ENCODE assay signal across 1 cellular context in the genomic region with DNA sequence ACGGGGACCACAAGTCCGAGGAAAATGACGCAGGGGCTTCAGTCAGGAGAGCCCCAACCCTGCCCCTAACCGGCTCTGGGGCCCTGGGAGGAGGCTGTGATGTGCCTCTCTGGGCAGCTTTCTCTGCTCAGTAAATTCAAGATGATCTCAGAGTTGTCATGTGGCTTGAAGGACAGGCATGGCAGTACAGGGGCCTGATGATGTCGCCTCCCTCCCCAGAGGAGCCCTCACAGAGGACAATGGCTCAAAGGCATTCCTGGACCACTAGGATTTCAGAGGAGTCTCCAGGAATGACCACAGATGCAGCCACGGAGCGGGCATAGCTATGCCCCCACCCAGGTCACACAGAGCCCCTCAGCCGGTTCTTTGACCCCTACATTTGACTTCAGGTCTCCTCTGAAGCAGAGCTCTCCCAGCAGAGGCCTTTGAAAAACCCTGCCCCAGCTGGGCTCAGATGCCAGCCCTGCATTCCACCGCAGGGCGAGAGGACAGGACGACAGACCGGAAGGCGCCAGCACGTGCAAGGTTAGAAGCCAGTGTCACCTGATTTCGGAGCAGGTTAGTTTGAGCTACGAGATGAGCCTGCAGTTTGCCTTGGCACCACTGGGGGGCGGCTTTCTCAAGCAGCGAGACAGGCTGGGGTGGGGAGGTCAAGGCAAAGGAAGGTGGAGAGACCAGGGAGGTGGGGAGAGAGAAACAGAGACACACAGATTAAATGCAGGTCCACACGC.
A peak's percentile ranks its signal among the peaks of the same experiment; 100 is the strongest.
TF ChIP-seq lines count a peak whose summit lies in the region.

No MANE protein-coding gene starts in this region.

TF ChIP-seq in H1, 55 proteins besides CTCF, POLR2A, EP300 and RAD21 (continued from another document):
- TF ChIP-seq, protein P1, sequence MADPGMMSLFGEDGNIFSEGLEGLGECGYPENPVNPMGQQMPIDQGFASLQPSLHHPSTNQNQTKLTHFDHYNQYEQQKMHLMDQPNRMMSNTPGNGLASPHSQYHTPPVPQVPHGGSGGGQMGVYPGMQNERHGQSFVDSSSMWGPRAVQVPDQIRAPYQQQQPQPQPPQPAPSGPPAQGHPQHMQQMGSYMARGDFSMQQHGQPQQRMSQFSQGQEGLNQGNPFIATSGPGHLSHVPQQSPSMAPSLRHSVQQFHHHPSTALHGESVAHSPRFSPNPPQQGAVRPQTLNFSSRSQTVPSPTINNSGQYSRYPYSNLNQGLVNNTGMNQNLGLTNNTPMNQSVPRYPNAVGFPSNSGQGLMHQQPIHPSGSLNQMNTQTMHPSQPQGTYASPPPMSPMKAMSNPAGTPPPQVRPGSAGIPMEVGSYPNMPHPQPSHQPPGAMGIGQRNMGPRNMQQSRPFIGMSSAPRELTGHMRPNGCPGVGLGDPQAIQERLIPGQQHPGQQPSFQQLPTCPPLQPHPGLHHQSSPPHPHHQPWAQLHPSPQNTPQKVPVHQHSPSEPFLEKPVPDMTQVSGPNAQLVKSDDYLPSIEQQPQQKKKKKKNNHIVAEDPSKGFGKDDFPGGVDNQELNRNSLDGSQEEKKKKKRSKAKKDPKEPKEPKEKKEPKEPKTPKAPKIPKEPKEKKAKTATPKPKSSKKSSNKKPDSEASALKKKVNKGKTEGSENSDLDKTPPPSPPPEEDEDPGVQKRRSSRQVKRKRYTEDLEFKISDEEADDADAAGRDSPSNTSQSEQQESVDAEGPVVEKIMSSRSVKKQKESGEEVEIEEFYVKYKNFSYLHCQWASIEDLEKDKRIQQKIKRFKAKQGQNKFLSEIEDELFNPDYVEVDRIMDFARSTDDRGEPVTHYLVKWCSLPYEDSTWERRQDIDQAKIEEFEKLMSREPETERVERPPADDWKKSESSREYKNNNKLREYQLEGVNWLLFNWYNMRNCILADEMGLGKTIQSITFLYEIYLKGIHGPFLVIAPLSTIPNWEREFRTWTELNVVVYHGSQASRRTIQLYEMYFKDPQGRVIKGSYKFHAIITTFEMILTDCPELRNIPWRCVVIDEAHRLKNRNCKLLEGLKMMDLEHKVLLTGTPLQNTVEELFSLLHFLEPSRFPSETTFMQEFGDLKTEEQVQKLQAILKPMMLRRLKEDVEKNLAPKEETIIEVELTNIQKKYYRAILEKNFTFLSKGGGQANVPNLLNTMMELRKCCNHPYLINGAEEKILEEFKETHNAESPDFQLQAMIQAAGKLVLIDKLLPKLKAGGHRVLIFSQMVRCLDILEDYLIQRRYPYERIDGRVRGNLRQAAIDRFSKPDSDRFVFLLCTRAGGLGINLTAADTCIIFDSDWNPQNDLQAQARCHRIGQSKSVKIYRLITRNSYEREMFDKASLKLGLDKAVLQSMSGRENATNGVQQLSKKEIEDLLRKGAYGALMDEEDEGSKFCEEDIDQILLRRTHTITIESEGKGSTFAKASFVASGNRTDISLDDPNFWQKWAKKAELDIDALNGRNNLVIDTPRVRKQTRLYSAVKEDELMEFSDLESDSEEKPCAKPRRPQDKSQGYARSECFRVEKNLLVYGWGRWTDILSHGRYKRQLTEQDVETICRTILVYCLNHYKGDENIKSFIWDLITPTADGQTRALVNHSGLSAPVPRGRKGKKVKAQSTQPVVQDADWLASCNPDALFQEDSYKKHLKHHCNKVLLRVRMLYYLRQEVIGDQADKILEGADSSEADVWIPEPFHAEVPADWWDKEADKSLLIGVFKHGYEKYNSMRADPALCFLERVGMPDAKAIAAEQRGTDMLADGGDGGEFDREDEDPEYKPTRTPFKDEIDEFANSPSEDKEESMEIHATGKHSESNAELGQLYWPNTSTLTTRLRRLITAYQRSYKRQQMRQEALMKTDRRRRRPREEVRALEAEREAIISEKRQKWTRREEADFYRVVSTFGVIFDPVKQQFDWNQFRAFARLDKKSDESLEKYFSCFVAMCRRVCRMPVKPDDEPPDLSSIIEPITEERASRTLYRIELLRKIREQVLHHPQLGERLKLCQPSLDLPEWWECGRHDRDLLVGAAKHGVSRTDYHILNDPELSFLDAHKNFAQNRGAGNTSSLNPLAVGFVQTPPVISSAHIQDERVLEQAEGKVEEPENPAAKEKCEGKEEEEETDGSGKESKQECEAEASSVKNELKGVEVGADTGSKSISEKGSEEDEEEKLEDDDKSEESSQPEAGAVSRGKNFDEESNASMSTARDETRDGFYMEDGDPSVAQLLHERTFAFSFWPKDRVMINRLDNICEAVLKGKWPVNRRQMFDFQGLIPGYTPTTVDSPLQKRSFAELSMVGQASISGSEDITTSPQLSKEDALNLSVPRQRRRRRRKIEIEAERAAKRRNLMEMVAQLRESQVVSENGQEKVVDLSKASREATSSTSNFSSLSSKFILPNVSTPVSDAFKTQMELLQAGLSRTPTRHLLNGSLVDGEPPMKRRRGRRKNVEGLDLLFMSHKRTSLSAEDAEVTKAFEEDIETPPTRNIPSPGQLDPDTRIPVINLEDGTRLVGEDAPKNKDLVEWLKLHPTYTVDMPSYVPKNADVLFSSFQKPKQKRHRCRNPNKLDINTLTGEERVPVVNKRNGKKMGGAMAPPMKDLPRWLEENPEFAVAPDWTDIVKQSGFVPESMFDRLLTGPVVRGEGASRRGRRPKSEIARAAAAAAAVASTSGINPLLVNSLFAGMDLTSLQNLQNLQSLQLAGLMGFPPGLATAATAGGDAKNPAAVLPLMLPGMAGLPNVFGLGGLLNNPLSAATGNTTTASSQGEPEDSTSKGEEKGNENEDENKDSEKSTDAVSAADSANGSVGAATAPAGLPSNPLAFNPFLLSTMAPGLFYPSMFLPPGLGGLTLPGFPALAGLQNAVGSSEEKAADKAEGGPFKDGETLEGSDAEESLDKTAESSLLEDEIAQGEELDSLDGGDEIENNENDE (IDR thresholded peaks at IDR 0.05; ENCODE audit: insufficient replicate concordance, low read length): no peak
- TF ChIP-seq SP4 (IDR thresholded peaks at IDR 0.05; ENCODE audit: low read length) (no peak), JUN (IDR thresholded peaks at IDR 0.05; ENCODE audit: low read depth, low read length) (no peak), TAF1 (IDR thresholded peaks at IDR 0.05; ENCODE audit: low read depth, low read length) (no peak), ASH2L (IDR thresholded peaks at IDR 0.05; ENCODE audit: low read length) (peak; percentile 39), FOSL1 (IDR thresholded peaks at IDR 0.05; ENCODE audit: insufficient read depth, low read depth, low read length) (no peak), RXRA (IDR thresholded peaks at IDR 0.05; ENCODE audit: insufficient read depth, low read depth, low read length) (no peak), CREB1 (IDR thresholded peaks at IDR 0.05) (no peak; the same call in 1 of the 2 replicates), BCL11A (IDR thresholded peaks at IDR 0.05; ENCODE audit: low read depth in 2 of 2, low read length in 2 of 2) (no peak), SUZ12 (IDR thresholded peaks at IDR 0.05; ENCODE audit: low read length) (no peak), CTBP2 (IDR thresholded peaks at IDR 0.05; ENCODE audit: borderline replicate concordance, insufficient read depth, insufficient read length, low read length) (peak; percentile 48), HDAC6 (IDR thresholded peaks at IDR 0.05; ENCODE audit: low read depth, low read length) (no peak), SP1 (IDR thresholded peaks at IDR 0.05; ENCODE audit: low read depth, low read length) (no peak), BRCA1 (IDR thresholded peaks at IDR 0.05; ENCODE audit: low read depth, low read length) (no peak), NANOG (IDR thresholded peaks at IDR 0.05; ENCODE audit: insufficient read depth, low read depth, low read length, poor library complexity, severe bottlenecking) (no peak), JUND (IDR thresholded peaks at IDR 0.05; ENCODE audit: low read length) (no peak), CHD2 (IDR thresholded peaks at IDR 0.05; ENCODE audit: low read length) (no peak), TAF7 (optimal IDR thresholded peaks at IDR 0.05; ENCODE audit: borderline replicate concordance, low read depth, low read length) (no peak), SAP30 (IDR thresholded peaks at IDR 0.05; ENCODE audit: insufficient read depth, insufficient replicate concordance, low read length) (no peak), CHD1 (IDR thresholded peaks at IDR 0.05; ENCODE audit: low read depth, low read length) (no peak), KDM5A (IDR thresholded peaks at IDR 0.05; ENCODE audit: low read length) (no peak), EZH2 (IDR thresholded peaks at IDR 0.05; ENCODE audit: low read depth, low read length, severe bottlenecking) (no peak), TEAD4 (IDR thresholded peaks at IDR 0.05; ENCODE audit: low read depth, low read length) (peak; percentile 90), SIX5 (IDR thresholded peaks at IDR 0.05; ENCODE audit: low read depth, low read length) (no peak), SIRT6 (IDR thresholded peaks at IDR 0.05; ENCODE audit: low read length) (no peak), HDAC2 (IDR thresholded peaks at IDR 0.05; ENCODE audit: borderline replicate concordance in 1 of 2, low read depth in 2 of 2, low read length in 2 of 2) (no peak), EGR1 (IDR thresholded peaks at IDR 0.05; ENCODE audit: borderline replicate concordance, low read depth, low read length) (no peak), GTF2F1 (IDR thresholded peaks at IDR 0.05; ENCODE audit: borderline replicate concordance, low read depth, low read length) (no peak), NRF1 (IDR thresholded peaks at IDR 0.05; ENCODE audit: low read depth, low read length) (no peak), CBX8 (IDR thresholded peaks at IDR 0.05; ENCODE audit: borderline replicate concordance, low read depth, low read length) (no peak), PHF8 (conservative IDR thresholded peaks at IDR 0.05; ENCODE audit: low read depth, low read length) (no peak), RNF2 (IDR thresholded peaks at IDR 0.05; ENCODE audit: borderline replicate concordance, low read depth, low read length, missing control alignments, poor library complexity, severe bottlenecking) (no peak), CBX5 (IDR thresholded peaks at IDR 0.05; ENCODE audit: low read depth, low read length) (no peak), GABPA (IDR thresholded peaks at IDR 0.05; ENCODE audit: borderline replicate concordance, insufficient read depth, low read length) (peak; percentile 33; the same call in 1 of the 2 replicates), TBP (IDR thresholded peaks at IDR 0.05; ENCODE audit: low read depth, low read length) (no peak), RFX5 (IDR thresholded peaks at IDR 0.05; ENCODE audit: borderline replicate concordance, low read depth, low read length) (no peak), SIN3A (conservative IDR thresholded peaks at IDR 0.05 in 1 of 2, IDR thresholded peaks at IDR 0.05 in 1 of 2; ENCODE audit: low read depth in 1 of 2, low read length in 2 of 2) (peak in 1 of 2 experiments; percentile 82; a peak in 2 of 4 replicates), SP2 (IDR thresholded peaks at IDR 0.05; ENCODE audit: low read length) (no peak), BACH1 (IDR thresholded peaks at IDR 0.05; ENCODE audit: low read length) (no peak), CEBPB (IDR thresholded peaks at IDR 0.05; ENCODE audit: low read depth, low read length) (no peak), SRF (IDR thresholded peaks at IDR 0.05; ENCODE audit: low read depth, low read length) (no peak)
- TF ChIP-seq, protein P2, sequence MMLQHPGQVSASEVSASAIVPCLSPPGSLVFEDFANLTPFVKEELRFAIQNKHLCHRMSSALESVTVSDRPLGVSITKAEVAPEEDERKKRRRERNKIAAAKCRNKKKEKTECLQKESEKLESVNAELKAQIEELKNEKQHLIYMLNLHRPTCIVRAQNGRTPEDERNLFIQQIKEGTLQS (IDR thresholded peaks at IDR 0.05; ENCODE audit: insufficient read depth, low read depth, low read length): 0 out of 2 replicates have a peak, but pooled peaks have one; percentile 14
- TF ChIP-seq, protein P3, sequence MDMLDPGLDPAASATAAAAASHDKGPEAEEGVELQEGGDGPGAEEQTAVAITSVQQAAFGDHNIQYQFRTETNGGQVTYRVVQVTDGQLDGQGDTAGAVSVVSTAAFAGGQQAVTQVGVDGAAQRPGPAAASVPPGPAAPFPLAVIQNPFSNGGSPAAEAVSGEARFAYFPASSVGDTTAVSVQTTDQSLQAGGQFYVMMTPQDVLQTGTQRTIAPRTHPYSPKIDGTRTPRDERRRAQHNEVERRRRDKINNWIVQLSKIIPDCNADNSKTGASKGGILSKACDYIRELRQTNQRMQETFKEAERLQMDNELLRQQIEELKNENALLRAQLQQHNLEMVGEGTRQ (IDR thresholded peaks at IDR 0.05; ENCODE audit: low read length): peak; percentile 74
- TF ChIP-seq, protein P4, sequence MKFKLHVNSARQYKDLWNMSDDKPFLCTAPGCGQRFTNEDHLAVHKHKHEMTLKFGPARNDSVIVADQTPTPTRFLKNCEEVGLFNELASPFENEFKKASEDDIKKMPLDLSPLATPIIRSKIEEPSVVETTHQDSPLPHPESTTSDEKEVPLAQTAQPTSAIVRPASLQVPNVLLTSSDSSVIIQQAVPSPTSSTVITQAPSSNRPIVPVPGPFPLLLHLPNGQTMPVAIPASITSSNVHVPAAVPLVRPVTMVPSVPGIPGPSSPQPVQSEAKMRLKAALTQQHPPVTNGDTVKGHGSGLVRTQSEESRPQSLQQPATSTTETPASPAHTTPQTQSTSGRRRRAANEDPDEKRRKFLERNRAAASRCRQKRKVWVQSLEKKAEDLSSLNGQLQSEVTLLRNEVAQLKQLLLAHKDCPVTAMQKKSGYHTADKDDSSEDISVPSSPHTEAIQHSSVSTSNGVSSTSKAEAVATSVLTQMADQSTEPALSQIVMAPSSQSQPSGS (IDR thresholded peaks at IDR 0.05; ENCODE audit: low read length): no peak
- TF ChIP-seq, protein P5, sequence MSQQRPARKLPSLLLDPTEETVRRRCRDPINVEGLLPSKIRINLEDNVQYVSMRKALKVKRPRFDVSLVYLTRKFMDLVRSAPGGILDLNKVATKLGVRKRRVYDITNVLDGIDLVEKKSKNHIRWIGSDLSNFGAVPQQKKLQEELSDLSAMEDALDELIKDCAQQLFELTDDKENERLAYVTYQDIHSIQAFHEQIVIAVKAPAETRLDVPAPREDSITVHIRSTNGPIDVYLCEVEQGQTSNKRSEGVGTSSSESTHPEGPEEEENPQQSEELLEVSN (IDR thresholded peaks at IDR 0.05): peak; percentile 96
